Comparison of ENCODE assay signal across 20 cellular contexts in genomic region chr10:33476757-33477273, GRCh38.
DNase-seq lines count a peak whose midpoint lies in the region; ATAC-seq, FAIRE-seq and TF ChIP-seq lines count a peak whose summit lies in the region.
"Had no signal": no experiment of that assay in that cellular context is flagged by ENCODE, and none has a peak within 500 bp of the region (broad histone marks: within the 10 kb centered on the region; RNA-seq: fewer than 3 reads in every experiment).

No MANE protein-coding gene starts in this region.

- FAIRE-seq in urothelium cell line (lab: Jason Lieb, UNC): peak; percentile 40
- FAIRE-seq: D721Med, H1 had no signal

- H3K27ac ChIP-seq in heart right ventricle (no peak overlapping the region), right cardiac atrium (ENCODE audit: low read length) (no peak overlapping the region)
- H3K27ac ChIP-seq: PC-9 had no signal

- H3K27me3 ChIP-seq in heart right ventricle (no peaks in the 10 kb centered on the region), right cardiac atrium (ENCODE audit: control insufficient read depth, insufficient read depth) (no peaks in the 10 kb centered on the region)

- 88 to 90% methylated on average over 13 of the region's 13 CpGs for WGBS in heart right ventricle, 2 donors
- 91% methylated on average over 13 of the region's 13 CpGs for WGBS in right cardiac atrium

- H3K9me3 ChIP-seq in heart right ventricle (no peaks in the 10 kb centered on the region), right cardiac atrium (ENCODE audit: control insufficient read depth, low read length) (no peaks in the 10 kb centered on the region)

- H3K4me3 ChIP-seq in heart right ventricle (no peak overlapping the region), right cardiac atrium (ENCODE audit: low read length) (no peak overlapping the region)
- H3K4me3 ChIP-seq: PC-9 had no signal

- no peak for TF ChIP-seq CTCF in heart right ventricle (IDR thresholded peaks at IDR 0.05)

- intact Hi-C loops in heart right ventricle (cut with DNase I) (no loop called here), right cardiac atrium (cut with DNase I) (no loop called here)

- ATAC-seq in heart right ventricle (peak; percentile 42 to 90 (median 75)), right cardiac atrium (no peak), HG03520 (IDR thresholded peaks at IDR 0.05; ENCODE audit: unreplicated experiment) (no peak), HG02970 (IDR thresholded peaks at IDR 0.05; ENCODE audit: low FRiP score, unreplicated experiment) (no peak)

- H3K4me1 ChIP-seq in heart right ventricle: peaks cover 0 to 4% (median 0%) of the 10 kb centered on the region in 9 donors
- no peaks in the 10 kb centered on the region for H3K4me1 ChIP-seq in right cardiac atrium (ENCODE audit: control insufficient read depth, insufficient read depth, low read length)

- H3K36me3 ChIP-seq in heart right ventricle: no peaks in the 10 kb centered on the region

- DNase-seq in heart right ventricle: peak in 1 of 2 donors; percentile 40
- no peak for DNase-seq in right cardiac atrium
- DNase-seq in NCI-H1105 (lab: John Stamatoyannopoulos, UW): peak; percentile 23
- DNase-seq in left kidney (ENCODE audit: low read depth, low spot score): peak; percentile 58
- no peak for DNase-seq in urothelium cell line (ENCODE audit: low spot score)
- no peak for DNase-seq in stimulated activated CD4-positive, alpha-beta T cell treated with anti-CD3 and anti-CD28 coated beads, Interleukin-4, amount 100 ng/mL, for 4 hours
- DNase-seq: ACHN; CD4-positive, alpha-beta memory T cell; GF-D8; HFFc6; Karpas-422; MM.1S; NCI-H1417 treated with DMSO at 0.1 percent for 48 hours; NCI-H2227 treated with DMSO at 0.1 percent for 48 hours; NCI-H524 treated with DMSO at 0.1 percent for 48 hours; PC-9 had no signal

Comparison
In these comparisons a context has a peak if more than half of its experiments do, and no peak if none do; other contexts are left out.
1. ATAC-seq: peak in heart right ventricle (8 of 8); none in right cardiac atrium (0 of 2), HG03520 (single experiment) and HG02970 (single experiment).
2. DNase-seq: peak in NCI-H1105 (single experiment) and left kidney (single experiment); none in right cardiac atrium (0 of 3), urothelium cell line (single experiment) and stimulated activated CD4-positive, alpha-beta T cell treated with anti-CD3 and anti-CD28 coated beads, Interleukin-4, amount 100 ng/mL, for 4 hours (0 of 2).